ENCODE assay signal across 8 cellular contexts in genomic region chr6:27178001-27178730, GRCh38.
A peak's percentile ranks its signal among the peaks of the same experiment; 100 is the strongest.
DNase-seq lines count a peak whose midpoint lies in the region; ATAC-seq and TF ChIP-seq lines count a peak whose summit lies in the region.

No MANE protein-coding gene starts in this region.

- peaks cover 12 to 41% (median 33%) of the 10 kb centered on the region in 7 donors for H3K9me3 Mint-ChIP-seq in CD14-positive monocyte
- no peaks in the 10 kb centered on the region for H3K9me3 Mint-ChIP-seq in activated naive CD4-positive, alpha-beta T cell treated with anti-CD3 and anti-CD28 coated beads, Interleukin-2, amount 50 U/mL, for 72 hours
- H3K9me3 Mint-ChIP-seq in osteocyte (ENCODE audit: unreplicated experiment): no peaks in the 10 kb centered on the region

- intact Hi-C loops in CD14-positive monocyte (cut with micrococcal nuclease) (loop anchor here in 1 of 2 donors (10.0 kb wide), 1 partner anchor 577 kb away; no protein-coding TSS in a partner anchor), Right ventricle myocardium superior (cut with DNase I) (loop anchor here (5.0 kb wide), 1 partner anchor 719 kb away; no protein-coding TSS in a partner anchor)

- DNase-seq in CD14-positive monocyte (ENCODE audit: low spot score) (peak; percentile 53), OCI-M1 (lab: John Stamatoyannopoulos, UW) (peak; percentile 96), Right ventricle myocardium superior (peak; percentile 55), osteocyte (ENCODE audit: extremely low spot score, unreplicated experiment) (no peak)
- peak in 1 of 2 donors; percentile 31 for DNase-seq in activated naive CD4-positive, alpha-beta T cell treated with anti-CD3 and anti-CD28 coated beads, Interleukin-2, amount 50 U/mL, for 72 hours (ENCODE audit: low spot score in 2 of 2)
- DNase-seq in activated CD4-positive, CD25-positive, alpha-beta regulatory T cell (lab: John Stamatoyannopoulos, UW): no peak

- peak; percentile 41 for TF ChIP-seq POLR2A in GM18951 (IDR thresholded peaks at IDR 0.05; ENCODE audit: extremely low read depth, insufficient read depth, insufficient read length)

- H3K27ac Mint-ChIP-seq in CD14-positive monocyte (peak overlapping the region; percentile 37 to 91 (median 79)), osteocyte (ENCODE audit: unreplicated experiment) (peak overlapping the region; percentile 98)
- H3K27ac Mint-ChIP-seq in activated naive CD4-positive, alpha-beta T cell treated with anti-CD3 and anti-CD28 coated beads, Interleukin-2, amount 50 U/mL, for 72 hours: peak overlapping the region; percentile 98 to 100

- H3K36me3 Mint-ChIP-seq in CD14-positive monocyte: peaks cover 0 to 3% of the 10 kb centered on the region in 2 donors
- H3K36me3 Mint-ChIP-seq in activated naive CD4-positive, alpha-beta T cell treated with anti-CD3 and anti-CD28 coated beads, Interleukin-2, amount 50 U/mL, for 72 hours: peaks cover 0 to 4% of the 10 kb centered on the region in 2 donors
- no peaks in the 10 kb centered on the region for H3K36me3 Mint-ChIP-seq in osteocyte (ENCODE audit: unreplicated experiment)

- TF ChIP-seq CTCF in CD14-positive monocyte (IDR thresholded peaks at IDR 0.05) (no peak), osteocyte (IDR thresholded peaks at IDR 0.05) (no peak)

- H3K4me3 Mint-ChIP-seq in CD14-positive monocyte: peak overlapping the region; percentile 94 to 96
- H3K4me3 Mint-ChIP-seq in osteocyte (ENCODE audit: unreplicated experiment): peak overlapping the region; percentile 95

- peaks cover 20% of the 10 kb centered on the region for H3K4me1 Mint-ChIP-seq in CD14-positive monocyte
- peaks cover 14% of the 10 kb centered on the region for H3K4me1 Mint-ChIP-seq in osteocyte (ENCODE audit: unreplicated experiment)

- in situ Hi-C loops in GM18951 (cut with MboI; ENCODE audit: low sequenced_read_pairs, unreplicated experiment): no loop called here

- ATAC-seq in HG03159 (IDR thresholded peaks at IDR 0.05; ENCODE audit: unreplicated experiment) (peak; percentile 33), Right ventricle myocardium superior (ENCODE audit: poor library complexity) (peak; percentile 77)
- peak; percentile 80 to 81 for ATAC-seq in activated naive CD4-positive, alpha-beta T cell treated with anti-CD3 and anti-CD28 coated beads, Interleukin-2, amount 50 U/mL, for 72 hours

- H3K27me3 Mint-ChIP-seq in CD14-positive monocyte (ENCODE audit: low read depth in 3 of 3): peaks cover 10 to 29% (median 24%) of the 10 kb centered on the region in 3 donors
- peaks cover 22% of the 10 kb centered on the region for H3K27me3 Mint-ChIP-seq in osteocyte (ENCODE audit: unreplicated experiment)

Comparison
In these comparisons a context has a peak if more than half of its experiments do, and no peak if none do; other contexts are left out.
1. DNase-seq: peak in CD14-positive monocyte (single experiment), OCI-M1 (single experiment) and Right ventricle myocardium superior (single experiment); none in osteocyte (single experiment) and activated CD4-positive, CD25-positive, alpha-beta regulatory T cell (0 of 4).
2. Peak in every context shown above with its lines, with median percentiles within 50 percentile points of each other: H3K27ac Mint-ChIP-seq and ATAC-seq.